In genomic region chr2:32064713-32065112, GRCh38 we compare ENCODE assay signal across 10 cellular contexts. TPM values are rescaled to one million over a fixed set of nuclear protein-coding genes. Genes with fewer than 3 reads are reported as not detected.
DNase-seq lines count a peak whose midpoint lies in the region; ATAC-seq, FAIRE-seq and TF ChIP-seq lines count a peak whose summit lies in the region.
"Had no signal": no experiment of that assay in that cellular context is flagged by ENCODE, and none has a peak within 500 bp of the region (broad histone marks: within the 10 kb centered on the region; RNA-seq: fewer than 3 reads in every experiment).

No MANE protein-coding gene starts in this region.

- H3K27ac ChIP-seq in GM12878 (ENCODE audit: control insufficient read depth, insufficient read depth): no peak overlapping the region
- H3K27ac ChIP-seq in upper lobe of left lung: peak overlapping the region in 3 of 4 donors; percentile 93 to 96 (median 96)

- CTCF ChIA-PET in GM12878 (lab: Yijun Ruan, JAX): interaction anchor here (0.6 to 3.8 kb wide), 5 partner anchors 24 to 147 kb away, joined by 3 to 29 read pairs (median 3); partner anchors contain the start of gene DPY30

- H3K27me3 ChIP-seq in GM12878 (replicated peaks in 1 of 2; ENCODE audit: control insufficient read depth in 2 of 2, insufficient read depth in 2 of 2, low read length in 1 of 2) (no peaks in the 10 kb centered on the region), upper lobe of left lung (no peaks in the 10 kb centered on the region)

- 83% methylated on average over 8 of the region's 8 CpGs for WGBS in GM12878 (ENCODE audit: insufficient coverage, insufficient replicate concordance, low lambda C conversion rate, missing lambda C conversion rate)
- 83 to 85% methylated on average over 8 of the region's 8 CpGs for WGBS in upper lobe of left lung, 2 donors

- RAD21 ChIA-PET in GM12878 (lab: Charles Lee; ENCODE audit: unreplicated experiment): interaction anchor here (0.6 to 4.1 kb wide), 3 partner anchors 10 to 25 kb away, joined by 3 to 39 read pairs (median 10); partner anchors contain the start of gene DPY30

- POLR2A ChIA-PET in GM12878 (lab: Charles Lee): interaction anchor here (0.6 to 3.8 kb wide), 6 partner anchors 21 to 101 kb away, joined by 3 to 31 read pairs (median 6); partner anchors contain the start of genes DPY30 and SLC30A6

- ATAC-seq in GM12878: no peak
- ATAC-seq in memory B cell (ENCODE audit: low read depth): no peak
- ATAC-seq in upper lobe of left lung (ENCODE audit: low FRiP score in 2 of 2): no peak

- no peaks in the 10 kb centered on the region for H3K27me3 Mint-ChIP-seq in activated naive CD4-positive, alpha-beta T cell treated with anti-CD3 and anti-CD28 coated beads, Interleukin-2, amount 50 U/mL, for 24 hours
- no peaks in the 10 kb centered on the region for H3K27me3 Mint-ChIP-seq in memory B cell

- no peak for TF ChIP-seq POLR2A in GM12878 (IDR thresholded peaks at IDR 0.05; ENCODE audit: low read depth, low read length)
- TF ChIP-seq POLR2A in upper lobe of left lung (IDR thresholded peaks at IDR 0.05): no peak

- H3K4me3 Mint-ChIP-seq in activated naive CD4-positive, alpha-beta T cell treated with anti-CD3 and anti-CD28 coated beads, Interleukin-2, amount 50 U/mL, for 24 hours: peak overlapping the region; percentile 96
- H3K4me3 Mint-ChIP-seq in memory B cell: peak overlapping the region; percentile 90

- TF ChIP-seq CTCF in GM12878 (IDR thresholded peaks at IDR 0.05 in 2 of 3, conservative IDR thresholded peaks at IDR 0.05 in 1 of 3; ENCODE audit: control insufficient read depth in 2 of 3, extremely low read depth in 1 of 3, insufficient read depth in 1 of 3, low read depth in 3 of 3, low read length in 3 of 3) (no peak), upper lobe of left lung (IDR thresholded peaks at IDR 0.05) (no peak)

- H3K79me2 ChIP-seq in GM12878 (ENCODE audit: control insufficient read depth, insufficient read depth, low read length): peaks cover 8% of the 10 kb centered on the region

- no peak for TF ChIP-seq RAD21 in GM12878 (IDR thresholded peaks at IDR 0.05; ENCODE audit: insufficient read depth, low read depth, low read length)

- H3K4me2 ChIP-seq in GM12878 (ENCODE audit: control insufficient read depth, insufficient read depth): peak overlapping the region; percentile 81

- TF ChIP-seq EP300 in GM12878 (IDR thresholded peaks at IDR 0.05; ENCODE audit: borderline replicate concordance in 1 of 2, control insufficient read depth in 1 of 2, low read depth in 2 of 2, low read length in 2 of 2): no peak
- no peak for TF ChIP-seq EP300 in upper lobe of left lung (IDR thresholded peaks at IDR 0.05)

- SMC1A ChIA-PET in GM12878 (lab: Charles Lee; ENCODE audit: uncharacterized antibody, unreplicated experiment): interaction anchor here (0.9 to 2.1 kb wide), 4 partner anchors 25 to 178 kb away, joined by 3 to 6 read pairs (median 4); partner anchors contain the start of gene DPY30

- no peak for DNase-seq in activated naive CD4-positive, alpha-beta T cell treated with anti-CD3 and anti-CD28 coated beads, Interleukin-2, amount 50 U/mL, for 16 hours
- no peak for DNase-seq in GM12878 (ENCODE audit: low read depth, low spot score)
- no peak for DNase-seq in memory B cell (ENCODE audit: low spot score in 2 of 2)
- DNase-seq in upper lobe of left lung: no peak
- no peak for DNase-seq in posterior cingulate gyrus
- DNase-seq in NCI-H524 treated with DMSO at 0.1 percent for 48 hours (lab: John Stamatoyannopoulos, UW): no peak
- no peak for DNase-seq in SHP77 (lab: John Stamatoyannopoulos, UW)
- DNase-seq: DMS 273 treated with DMSO at 0.1 percent for 48 hours had no signal

- BruUV-seq in GM12878 (replicated peaks; lab: Mats Ljungman, UMichigan): no TSS peak

- H4K20me1 ChIP-seq in GM12878 (ENCODE audit: control insufficient read depth, insufficient read depth): no peaks in the 10 kb centered on the region

- peak overlapping the region; percentile 69 for H3K9ac ChIP-seq in GM12878 (ENCODE audit: control insufficient read depth, insufficient read depth, low read length)

- H3K4me1 ChIP-seq in GM12878 (ENCODE audit: control insufficient read depth, insufficient read depth, low read length) (peaks cover 11% of the 10 kb centered on the region; the same call in 1 of the 2 replicates), upper lobe of left lung (peaks cover 14 to 32% (median 21%) of the 10 kb centered on the region in 4 donors)

- H3K4me1 Mint-ChIP-seq in activated naive CD4-positive, alpha-beta T cell treated with anti-CD3 and anti-CD28 coated beads, Interleukin-2, amount 50 U/mL, for 24 hours: peaks cover 38% of the 10 kb centered on the region
- H3K4me1 Mint-ChIP-seq in memory B cell: peaks cover 17% of the 10 kb centered on the region

- H3K9me3 Mint-ChIP-seq in activated naive CD4-positive, alpha-beta T cell treated with anti-CD3 and anti-CD28 coated beads, Interleukin-2, amount 50 U/mL, for 24 hours: no peaks in the 10 kb centered on the region
- no peaks in the 10 kb centered on the region for H3K9me3 Mint-ChIP-seq in memory B cell

- peak overlapping the region; percentile 86 for H3K27ac Mint-ChIP-seq in activated naive CD4-positive, alpha-beta T cell treated with anti-CD3 and anti-CD28 coated beads, Interleukin-2, amount 50 U/mL, for 24 hours
- peak overlapping the region; percentile 72 for H3K27ac Mint-ChIP-seq in memory B cell

- H3K36me3 Mint-ChIP-seq in activated naive CD4-positive, alpha-beta T cell treated with anti-CD3 and anti-CD28 coated beads, Interleukin-2, amount 50 U/mL, for 24 hours: no peaks in the 10 kb centered on the region
- peaks cover 5% of the 10 kb centered on the region for H3K36me3 Mint-ChIP-seq in memory B cell

- in situ Hi-C loops in GM12878 (cut with MboI): no loop called here

- H3K36me3 ChIP-seq in GM12878 (ENCODE audit: control insufficient read depth in 2 of 2, insufficient read depth in 2 of 2, low read length in 1 of 2): no peaks in the 10 kb centered on the region
- no peaks in the 10 kb centered on the region for H3K36me3 ChIP-seq in upper lobe of left lung

- H3K9me3 ChIP-seq in GM12878 (replicated peaks; ENCODE audit: control insufficient read depth, insufficient read depth, low read length) (no peaks in the 10 kb centered on the region), upper lobe of left lung (no peaks in the 10 kb centered on the region)

- peak overlapping the region; percentile 67 for H3K4me3 ChIP-seq in GM12878
- H3K4me3 ChIP-seq in upper lobe of left lung: peak overlapping the region; percentile 81 to 90 (median 86)

- intact Hi-C loops in GM12878 (cut with micrococcal nuclease; ENCODE audit: unreplicated experiment) (loop anchor here (5.0 kb wide), 2 partner anchors 103 to 107 kb away; partner anchors contain the start of gene SLC30A6), posterior cingulate gyrus (cut with DNase I) (loop anchor here (10.0 kb wide), 1 partner anchor 290 kb away; the partner anchor contains the start of gene BIRC6)

- H2AFZ ChIP-seq in GM12878 (ENCODE audit: control insufficient read depth, low read depth, low read length): peak overlapping the region; percentile 96

- FAIRE-seq in GM12878 (lab: Jason Lieb, UNC): no peak
- FAIRE-seq: small intestine had no signal

RNA-seq across cellular contexts. Expression of gene SPAST, which starts 1.4 kb away (rescaled TPM):
- 22.5 and 22.6 TPM in 2 replicates for total RNA-seq in GM12878 (2013; cell fraction: nucleolus; rRNA removed)
- 14.3 and 16.9 TPM in 2 replicates for total RNA-seq in GM12878 (2014; rRNA removed)
- 18.0 and 21.3 TPM in 2 replicates for total RNA-seq in GM12878 (2014; rRNA removed; fragmentation: Illumina TruSeq; extraction: Trizol)
- 13.9 and 16.0 TPM in 2 replicates for total RNA-seq in GM12878 (2021)
- polyA plus RNA-seq in GM12878 (2011; ENCODE audit: low read depth): 2.9 TPM
- 10.9 and 17.9 TPM in 2 replicates for polyA plus RNA-seq in GM12878 (2011; rRNA removed)
- polyA plus RNA-seq in GM12878 (2011; cell fraction: cytosol; rRNA removed): 5.1 and 6.2 TPM in 2 replicates
- 2.6 and 5.1 TPM in 2 replicates for polyA plus RNA-seq in GM12878 (2011; cell fraction: nucleus; rRNA removed)
- 4.4 and 5.0 TPM in 2 replicates for polyA plus RNA-seq in GM12878 (2012)
- polyA plus RNA-seq in GM12878 (2014; fragmentation: Illumina TruSeq; extraction: Trizol): 15.6 and 19.6 TPM in 2 replicates
- polyA plus RNA-seq in GM12878 (2014; fragmentation: Nextera tagmentation; extraction: Ambion mirVana): 1 to 10 TPM; 4.3 to 8.4 TPM
- 7.1 and 8.5 TPM in 2 replicates for polyA plus RNA-seq in GM12878 (2014; rRNA removed)
- 1 to 10 TPM; 7.7 to 9.1 TPM for polyA plus RNA-seq in GM12878 (2016; fragmentation: Nextera tagmentation; extraction: Ambion mirVana)
- 12.8 and 16.0 TPM in 2 replicates for polyA minus RNA-seq in GM12878 (2011; rRNA and poly(A)+ RNA removed)
- 9.6 and 9.8 TPM in 2 replicates for polyA minus RNA-seq in GM12878 (2011; cell fraction: cytosol; rRNA and poly(A)+ RNA removed)
- 8.2 and 13.7 TPM in 2 replicates for polyA minus RNA-seq in GM12878 (2011; cell fraction: nucleus; rRNA and poly(A)+ RNA removed)
- 10 to 100 TPM in 5 of 6 donors, 1 to 10 TPM in 1; 9.9 to 28.3 (median 14.8) TPM for total RNA-seq in upper lobe of left lung

RNA-seq across cellular contexts. Expression of gene DPY30, which starts 25.1 kb away (rescaled TPM):
- 15.5 and 23.9 TPM in 2 replicates for total RNA-seq in GM12878 (2013; cell fraction: nucleolus; rRNA removed)
- total RNA-seq in GM12878 (2014; rRNA removed): 45.8 and 55.9 TPM in 2 replicates
- 65.3 and 68.6 TPM in 2 replicates for total RNA-seq in GM12878 (2014; rRNA removed; fragmentation: Illumina TruSeq; extraction: Trizol)
- total RNA-seq in GM12878 (2021): 50.3 and 55.9 TPM in 2 replicates
- 96.5 TPM for polyA plus RNA-seq in GM12878 (2011; ENCODE audit: low read depth)
- polyA plus RNA-seq in GM12878 (2011; rRNA removed): 95.0 and 148 TPM in 2 replicates
- 45.6 and 58.0 TPM in 2 replicates for polyA plus RNA-seq in GM12878 (2011; cell fraction: cytosol; rRNA removed)
- 33.2 and 38.4 TPM in 2 replicates for polyA plus RNA-seq in GM12878 (2011; cell fraction: nucleus; rRNA removed)
- 72.7 and 80.4 TPM in 2 replicates for polyA plus RNA-seq in GM12878 (2012)
- polyA plus RNA-seq in GM12878 (2014; fragmentation: Illumina TruSeq; extraction: Trizol): 83.4 and 103 TPM in 2 replicates
- polyA plus RNA-seq in GM12878 (2014; fragmentation: Nextera tagmentation; extraction: Ambion mirVana): 100 to 1,000 TPM; 287 to 307 TPM
- polyA plus RNA-seq in GM12878 (2014; rRNA removed): 49.9 and 63.9 TPM in 2 replicates
- polyA plus RNA-seq in GM12878 (2016; fragmentation: Nextera tagmentation; extraction: Ambion mirVana): 100 to 1,000 TPM; 149 to 161 TPM
- polyA minus RNA-seq in GM12878 (2011; rRNA and poly(A)+ RNA removed): 19.8 and 22.3 TPM in 2 replicates
- polyA minus RNA-seq in GM12878 (2011; cell fraction: cytosol; rRNA and poly(A)+ RNA removed): 11.8 and 13.4 TPM in 2 replicates
- polyA minus RNA-seq in GM12878 (2011; cell fraction: nucleus; rRNA and poly(A)+ RNA removed): 6.3 and 7.6 TPM in 2 replicates
- 10 to 100 TPM; 10.1 to 92.8 (median 51.7) TPM for total RNA-seq in upper lobe of left lung

RNA-seq across cellular contexts. Expression of gene MEMO1, which starts 53.9 kb away (rescaled TPM):
- total RNA-seq in GM12878 (2013; cell fraction: nucleolus; rRNA removed): 61.0 and 68.9 TPM in 2 replicates
- 39.5 and 39.8 TPM in 2 replicates for total RNA-seq in GM12878 (2014; rRNA removed)
- 62.6 and 66.1 TPM in 2 replicates for total RNA-seq in GM12878 (2014; rRNA removed; fragmentation: Illumina TruSeq; extraction: Trizol)
- total RNA-seq in GM12878 (2021): 66.7 and 68.4 TPM in 2 replicates
- 37.4 TPM for polyA plus RNA-seq in GM12878 (2011; ENCODE audit: low read depth)
- 79.6 and 91.7 TPM in 2 replicates for polyA plus RNA-seq in GM12878 (2011; rRNA removed)
- 37.9 and 50.4 TPM in 2 replicates for polyA plus RNA-seq in GM12878 (2011; cell fraction: cytosol; rRNA removed)
- polyA plus RNA-seq in GM12878 (2011; cell fraction: nucleus; rRNA removed): 44.6 and 47.1 TPM in 2 replicates
- 42.1 and 51.1 TPM in 2 replicates for polyA plus RNA-seq in GM12878 (2012)
- polyA plus RNA-seq in GM12878 (2014; fragmentation: Illumina TruSeq; extraction: Trizol): 67.7 and 70.4 TPM in 2 replicates
- polyA plus RNA-seq in GM12878 (2014; fragmentation: Nextera tagmentation; extraction: Ambion mirVana): 10 to 100 TPM; 73.9 to 99.1 TPM
- polyA plus RNA-seq in GM12878 (2014; rRNA removed): 69.6 and 74.9 TPM in 2 replicates
- polyA plus RNA-seq in GM12878 (2016; fragmentation: Nextera tagmentation; extraction: Ambion mirVana): 10 to 100 TPM; 68.2 to 79.9 TPM
- 58.7 and 61.4 TPM in 2 replicates for polyA minus RNA-seq in GM12878 (2011; rRNA and poly(A)+ RNA removed)
- polyA minus RNA-seq in GM12878 (2011; cell fraction: cytosol; rRNA and poly(A)+ RNA removed): 21.1 and 23.0 TPM in 2 replicates
- polyA minus RNA-seq in GM12878 (2011; cell fraction: nucleus; rRNA and poly(A)+ RNA removed): 24.7 and 40.9 TPM in 2 replicates
- 10 to 100 TPM; 12.7 to 32.3 (median 23.6) TPM for total RNA-seq in upper lobe of left lung
